Comparison of ENCODE assay signal across 1 cellular context in the genomic region with DNA sequence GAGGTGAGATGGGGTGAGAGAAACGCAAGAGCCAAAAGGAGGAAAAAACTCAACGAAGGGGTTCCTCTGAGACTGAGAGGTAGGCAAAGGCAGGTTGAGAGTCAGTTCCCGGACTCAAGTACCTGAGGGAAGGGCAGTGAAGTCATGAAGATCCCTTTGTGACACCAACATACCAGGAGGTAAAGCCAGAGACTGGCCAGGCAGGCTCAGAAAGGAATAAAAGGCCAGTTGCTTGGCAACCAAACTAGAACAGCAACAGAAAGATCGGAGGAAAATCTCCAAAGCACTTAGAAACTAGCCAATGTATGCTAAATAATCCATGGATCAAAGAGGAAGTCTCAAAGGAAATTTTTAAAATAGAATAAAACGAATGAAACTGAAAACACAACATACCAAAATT.
TF ChIP-seq lines count a peak whose summit lies in the region.

No MANE protein-coding gene starts in this region.

TF ChIP-seq in K562, 482 proteins besides CTCF, POLR2A, EP300 and RAD21:
- no peak for TF ChIP-seq KDM4B (IDR thresholded peaks at IDR 0.05; ENCODE audit: borderline replicate concordance in 2 of 2, low read depth in 1 of 2)
- TF ChIP-seq RFX1 (IDR thresholded peaks at IDR 0.05) = peak; percentile 51
- TF ChIP-seq ZNF253 (CRISPR knock-in tag; conservative IDR thresholded peaks at IDR 0.05) = no peak
- no peak for TF ChIP-seq LCOR (CRISPR knock-in tag; IDR thresholded peaks at IDR 0.05)
- TF ChIP-seq, protein P1, sequence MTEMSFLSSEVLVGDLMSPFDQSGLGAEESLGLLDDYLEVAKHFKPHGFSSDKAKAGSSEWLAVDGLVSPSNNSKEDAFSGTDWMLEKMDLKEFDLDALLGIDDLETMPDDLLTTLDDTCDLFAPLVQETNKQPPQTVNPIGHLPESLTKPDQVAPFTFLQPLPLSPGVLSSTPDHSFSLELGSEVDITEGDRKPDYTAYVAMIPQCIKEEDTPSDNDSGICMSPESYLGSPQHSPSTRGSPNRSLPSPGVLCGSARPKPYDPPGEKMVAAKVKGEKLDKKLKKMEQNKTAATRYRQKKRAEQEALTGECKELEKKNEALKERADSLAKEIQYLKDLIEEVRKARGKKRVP (CRISPR knock-in tag; IDR thresholded peaks at IDR 0.05) = no peak
- no peak for TF ChIP-seq ZNF384 (IDR thresholded peaks at IDR 0.05; ENCODE audit: low read depth, low read length)
TF ChIP-seq in K562: peak in this region for 1.
